In the genomic region with DNA sequence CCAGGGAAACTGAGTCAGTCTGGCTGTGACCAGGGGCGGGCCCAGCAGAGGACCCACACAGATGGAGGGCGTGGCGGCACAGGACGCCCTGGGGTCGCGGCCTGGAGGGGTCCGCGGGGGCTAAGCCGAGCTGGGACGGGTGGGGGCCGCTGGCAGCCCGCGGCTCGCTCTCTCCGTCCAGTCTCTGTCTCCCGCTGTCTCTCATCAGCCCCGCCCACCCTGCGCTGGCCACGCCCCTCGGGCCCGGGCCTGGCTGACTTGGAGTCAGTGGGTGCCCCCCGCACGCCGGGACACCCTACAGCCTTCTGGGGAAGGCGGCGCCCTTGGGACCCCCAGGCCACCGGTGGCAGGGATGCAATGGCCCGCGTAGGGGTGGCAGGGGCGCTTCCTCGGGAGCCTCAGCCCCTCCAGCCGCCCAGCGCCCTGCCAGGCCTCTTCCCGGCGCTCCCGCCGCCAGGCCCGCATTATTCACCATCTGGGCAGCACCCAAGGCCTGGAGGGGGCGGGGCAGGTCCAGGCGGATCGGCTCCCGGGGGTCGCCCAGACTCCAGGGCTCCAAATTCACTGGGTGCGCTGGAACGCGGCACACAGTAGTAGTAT, we compare ENCODE assay signal across 8 cellular contexts. TPM values are rescaled to one million over a fixed set of nuclear protein-coding genes. Genes with fewer than 3 reads are reported as not detected.
A peak's percentile ranks its signal among the peaks of the same experiment; 100 is the strongest.
DNase-seq lines count a peak whose midpoint lies in the region; ATAC-seq and TF ChIP-seq lines count a peak whose summit lies in the region.

Gene TBXA2R, minus strand, starts transcription at position 186 of the 600 bp plus-strand sequence. CDS start 6,241 bp downstream, outside the sequence.

- no peak for TF ChIP-seq EP300 in sigmoid colon (IDR thresholded peaks at IDR 0.05)

- no peaks in the 10 kb centered on the region for H3K27me3 ChIP-seq in Peyer's patch
- no peaks in the 10 kb centered on the region for H3K27me3 ChIP-seq in adrenal gland
- H3K27me3 ChIP-seq in sigmoid colon, result no peaks in the 10 kb centered on the region

- H3K36me3 ChIP-seq in Peyer's patch (peaks cover 0 to 10% (median 0%) of the 10 kb centered on the region in 3 donors), adrenal gland (replicated peaks in 1 of 2) (peaks cover 0 to 5% of the 10 kb centered on the region in 2 donors), sigmoid colon (peaks cover 0 to 12% (median 8%) of the 10 kb centered on the region in 4 donors)

- H3K4me3 ChIP-seq in Peyer's patch (peak within 1 kb of the TSS; percentile 41 to 57 (median 48)), adrenal gland (peak within 1 kb of the TSS; percentile 8 to 73 (median 62)), sigmoid colon (peak within 1 kb of the TSS; percentile 40 to 62 (median 56))

- TF ChIP-seq POLR2A in Peyer's patch (IDR thresholded peaks at IDR 0.05) (no peak), adrenal gland (IDR thresholded peaks at IDR 0.05) (peak; percentile 38 to 57), sigmoid colon (IDR thresholded peaks at IDR 0.05) (peak in 1 of 2 donors; percentile 15)

- H3K9me3 ChIP-seq in Peyer's patch (no peaks in the 10 kb centered on the region), adrenal gland (replicated peaks in 1 of 3) (no peaks in the 10 kb centered on the region), sigmoid colon (no peaks in the 10 kb centered on the region)

- H3K4me1 ChIP-seq in Peyer's patch (peaks cover 0 to 40% (median 23%) of the 10 kb centered on the region in 4 donors), adrenal gland (replicated peaks in 1 of 2) (peaks cover 42 to 57% of the 10 kb centered on the region in 2 donors), sigmoid colon (peaks cover 0 to 45% (median 35%) of the 10 kb centered on the region in 4 donors)

- ATAC-seq in left ventricle myocardium superior (peak; percentile 81), GM21529 (IDR thresholded peaks at IDR 0.05; ENCODE audit: unreplicated experiment) (no peak)

- H3K27ac ChIP-seq in Peyer's patch, result peak within 1 kb of the TSS; percentile 55 to 74 (median 70)
- peak within 1 kb of the TSS; percentile 52 to 94 (median 78) for H3K27ac ChIP-seq in adrenal gland
- H3K27ac ChIP-seq in sigmoid colon, result peak within 1 kb of the TSS; percentile 69 to 86 (median 78)

- WGBS in adrenal gland, 4 donors, result 0 to 2% (median 1%) methylated on average over 4 to 46 of the region's 46 CpGs; no CpG with 5 or more reads in 1 of the 4 donors
- WGBS in sigmoid colon, 2 donors, result 3 to 4% methylated on average over 46 of the region's 46 CpGs

- DNase-seq in DMS79 treated with DMSO at 0.1 percent for 48 hours (lab: John Stamatoyannopoulos, UW) (peak; percentile 1), DMS79 (lab: John Stamatoyannopoulos, UW) (no peak), Peyer's patch (peak; percentile 67 to 87 (median 78)), adrenal gland (peak; percentile 78 to 90 (median 89)), left ventricle myocardium superior (peak; percentile 89), sigmoid colon (peak; percentile 90), NCI-H128 (lab: John Stamatoyannopoulos, UW; ENCODE audit: unreplicated experiment) (no peak)

- TF ChIP-seq CTCF in Peyer's patch (IDR thresholded peaks at IDR 0.05) (no peak), adrenal gland (IDR thresholded peaks at IDR 0.05) (no peak), sigmoid colon (IDR thresholded peaks at IDR 0.05) (no peak)

- intact Hi-C loops in adrenal gland (cut with DNase I) (no loop called here), left ventricle myocardium superior (cut with micrococcal nuclease) (no loop called here), sigmoid colon (cut with DNase I) (no loop called here)

RNA-seq across cellular contexts. Expression of gene TBXA2R, which starts in this region (rescaled TPM):
- total RNA-seq in Peyer's patch (1 to 10 TPM in 2 of 4 donors, under 1 TPM in 1, not detected in 1; 0.80 to 5.0 (median 1.6) TPM), adrenal gland (10 to 100 TPM in 7 of 8 donors, 1 to 10 TPM in 1; 8.9 to 25.5 (median 17.2) TPM), left ventricle myocardium superior (2.0 TPM), sigmoid colon (1 to 10 TPM in 1 of 4 donors, under 1 TPM in 3; 0.36 to 3.6 (median 0.68) TPM)
- polyA plus RNA-seq in adrenal gland (1 to 10 TPM; 5.2 to 6.9 (median 6.2) TPM), sigmoid colon (1 to 10 TPM in 1 of 3 donors, under 1 TPM in 1, not detected in 1; 0.69 to 1.4 TPM)

Comparison
In these comparisons a context has a peak if more than half of its experiments do, and no peak if none do; other contexts are left out.
1. DNase-seq: peak in DMS79 treated with DMSO at 0.1 percent for 48 hours (single experiment), Peyer's patch (3 of 3), adrenal gland (7 of 7), left ventricle myocardium superior (single experiment) and sigmoid colon (single experiment); none in DMS79 (single experiment) and NCI-H128 (single experiment).
2. POLR2A ChIP-seq: peak in adrenal gland (2 of 2); none in Peyer's patch (0 of 2).
3. Peak in every context shown above with its lines, with median percentiles within 50 percentile points of each other: H3K27ac ChIP-seq and H3K4me3 ChIP-seq.